In the genomic region with DNA sequence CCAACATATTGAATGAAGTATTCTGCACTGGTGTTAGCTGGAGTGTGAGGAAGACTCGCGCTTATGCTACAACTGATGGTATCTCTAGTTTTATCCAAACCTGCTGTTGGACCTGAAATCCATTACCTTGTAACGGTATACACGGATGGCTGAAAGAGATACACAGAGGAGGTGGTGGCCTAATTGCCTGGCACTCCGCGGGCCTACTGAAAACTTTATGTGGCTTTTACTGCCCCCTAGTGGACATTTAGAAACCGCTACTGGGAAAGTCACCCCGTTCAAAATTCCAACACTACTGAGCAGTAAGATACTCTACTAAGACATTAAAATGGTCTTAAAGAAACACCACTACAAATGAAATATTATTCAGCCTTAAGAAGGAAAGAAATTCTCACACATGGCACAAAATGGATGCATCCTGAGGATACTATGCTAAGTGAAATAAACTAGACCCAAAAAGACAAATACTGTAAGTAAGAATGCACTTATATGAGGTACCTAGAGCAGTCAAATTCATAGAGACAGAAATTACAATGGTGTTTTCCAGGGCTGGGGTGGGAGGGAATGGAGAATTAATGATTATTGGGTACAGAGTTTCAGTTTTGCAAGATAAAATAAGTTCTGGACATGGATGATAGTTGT, we compare ENCODE assay signal across 8 cellular contexts.
DNase-seq lines count a peak whose midpoint lies in the region; ATAC-seq and TF ChIP-seq lines count a peak whose summit lies in the region.

No MANE protein-coding gene starts in this region.

- TF ChIP-seq CTCF in AG04450 (IDR thresholded peaks at IDR 0.05; ENCODE audit: low read depth, low read length) (peak; percentile 76), GM12875 (IDR thresholded peaks at IDR 0.05; ENCODE audit: borderline replicate concordance, insufficient read depth, low read depth, low read length) (peak; percentile 47; the same call in 1 of the 2 replicates), brain microvascular endothelial cell (IDR thresholded peaks at IDR 0.05; ENCODE audit: low read depth, low read length, missing control alignments) (peak; percentile 75)

- CTCF ChIA-PET in AG04450 (lab: Charles Lee) = interaction anchor here (0.7 to 2.1 kb wide), 8 partner anchors 14 to 447 kb away, joined by 3 to 7 read pairs (median 3); no protein-coding TSS in a partner anchor

- H3K36me3 ChIP-seq in brain microvascular endothelial cell (replicated peaks) = no peaks in the 10 kb centered on the region

- H3K9me3 ChIP-seq in AG04450 (ENCODE audit: control insufficient read depth, insufficient read depth, low read length) = no peaks in the 10 kb centered on the region

- H3K4me3 ChIP-seq in AG04450 (ENCODE audit: low read depth, low read length) = no peak overlapping the region
- no peak overlapping the region for H3K4me3 ChIP-seq in GM12875 (ENCODE audit: low read depth, low read length)
- no peak overlapping the region for H3K4me3 ChIP-seq in brain microvascular endothelial cell (ENCODE audit: low read depth, low read length)

- H3K27me3 ChIP-seq in AG04450 (ENCODE audit: control insufficient read depth, insufficient read depth, low read length) = no peaks in the 10 kb centered on the region
- H3K27me3 ChIP-seq in brain microvascular endothelial cell (replicated peaks) = no peaks in the 10 kb centered on the region

- ATAC-seq in GM18511 (IDR thresholded peaks at IDR 0.05; ENCODE audit: unreplicated experiment) = no peak

- in situ Hi-C loops in brain microvascular endothelial cell (cut with HindIII; ENCODE audit: low pct_ligation_motif_present, low sequenced_read_pairs) = loop anchor here (25.0 kb wide), 1 partner anchor 430 kb away; no protein-coding TSS in a partner anchor

- POLR2A ChIA-PET in AG04450 (lab: Yijun Ruan, JAX) = no interaction called here

- DNase-seq in AG04450 (ENCODE audit: low read depth, low spot score) = peak; percentile 61
- DNase-seq in NCI-H1092 (lab: John Stamatoyannopoulos, UW) = peak; percentile 54
- DNase-seq in SKM-1 treated with dmso at 0.1 percent for 144 hours (lab: John Stamatoyannopoulos, UW; ENCODE audit: unreplicated experiment) = peak; percentile 72
- peak; percentile 57 for DNase-seq in brain microvascular endothelial cell
- peak; percentile 70 for DNase-seq in iris pigment epithelial cell (ENCODE audit: low read depth)
- peak; percentile 14 to 17 for DNase-seq in stimulated activated CD4-positive, alpha-beta T cell treated with anti-CD3 and anti-CD28 coated beads, Interleukin-15, amount 100 ng/mL, for 48 hours (ENCODE audit: low read depth in 2 of 2)

- H3K27ac ChIP-seq in AG04450 (ENCODE audit: low read depth, low read length) = no peak overlapping the region
- no peak overlapping the region for H3K27ac ChIP-seq in brain microvascular endothelial cell

Comparison
In these comparisons a context has a peak if more than half of its experiments do, and no peak if none do; other contexts are left out.
1. DNase-seq: peak in every context shown above with its lines; median percentile 72 in SKM-1 treated with dmso at 0.1 percent for 144 hours; 70 in iris pigment epithelial cell; 61 in AG04450; 57 in brain microvascular endothelial cell; 54 in NCI-H1092; 16 in stimulated activated CD4-positive, alpha-beta T cell treated with anti-CD3 and anti-CD28 coated beads, Interleukin-15, amount 100 ng/mL, for 48 hours.